1 cellular context compared by ENCODE assay signal in genomic region chr17:67491009-67491677, GRCh38.
TF ChIP-seq lines count a peak whose summit lies in the region.

No MANE protein-coding gene starts in this region.

TF ChIP-seq in SK-N-SH, 30 proteins besides CTCF, POLR2A, EP300 and RAD21 (continued from another document):
- TF ChIP-seq NRF1 (IDR thresholded peaks at IDR 0.05; ENCODE audit: low read depth, low read length) (no peak), ELF1 (IDR thresholded peaks at IDR 0.05) (no peak), YY1 (IDR thresholded peaks at IDR 0.05; ENCODE audit: low read depth) (no peak), MEF2A (IDR thresholded peaks at IDR 0.05; ENCODE audit: borderline replicate concordance, low read depth) (no peak), RXRA (IDR thresholded peaks at IDR 0.05; ENCODE audit: borderline replicate concordance, low read depth) (peak; percentile 88), RCOR1 (IDR thresholded peaks at IDR 0.05; ENCODE audit: low read length) (peak; percentile 98), FOXM1 (IDR thresholded peaks at IDR 0.05; ENCODE audit: low read depth) (0 out of 2 replicates have a peak, but pooled peaks have one; percentile 49), MXI1 (IDR thresholded peaks at IDR 0.05; ENCODE audit: low read depth, low read length) (peak; percentile 92; the same call in 1 of the 2 replicates), USF1 (IDR thresholded peaks at IDR 0.05; ENCODE audit: borderline replicate concordance, low read depth) (peak; percentile 28; the same call in 1 of the 2 replicates), FOSL2 (IDR thresholded peaks at IDR 0.05; ENCODE audit: borderline replicate concordance, low read depth) (peak; percentile 82), TCF12 (IDR thresholded peaks at IDR 0.05) (peak; percentile 100), CHD2 (IDR thresholded peaks at IDR 0.05; ENCODE audit: low read length, partially characterized antibody) (peak; percentile 93), TAF1 (IDR thresholded peaks at IDR 0.05; ENCODE audit: borderline replicate concordance, low read depth, low read length) (no peak), TEAD4 (IDR thresholded peaks at IDR 0.05; ENCODE audit: borderline replicate concordance, insufficient read depth) (peak; percentile 87), JUND (IDR thresholded peaks at IDR 0.05) (peak; percentile 87), USF2 (IDR thresholded peaks at IDR 0.05; ENCODE audit: borderline replicate concordance, low read depth, low read length) (no peak; the same call in 1 of the 2 replicates)
- TF ChIP-seq, protein P1, sequence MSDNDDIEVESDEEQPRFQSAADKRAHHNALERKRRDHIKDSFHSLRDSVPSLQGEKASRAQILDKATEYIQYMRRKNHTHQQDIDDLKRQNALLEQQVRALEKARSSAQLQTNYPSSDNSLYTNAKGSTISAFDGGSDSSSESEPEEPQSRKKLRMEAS (IDR thresholded peaks at IDR 0.05; ENCODE audit: low read depth) = peak; percentile 73
TF ChIP-seq in SK-N-SH: peak in this region for 18.
